ENCODE assay signal across 1 cellular context in the genomic region with DNA sequence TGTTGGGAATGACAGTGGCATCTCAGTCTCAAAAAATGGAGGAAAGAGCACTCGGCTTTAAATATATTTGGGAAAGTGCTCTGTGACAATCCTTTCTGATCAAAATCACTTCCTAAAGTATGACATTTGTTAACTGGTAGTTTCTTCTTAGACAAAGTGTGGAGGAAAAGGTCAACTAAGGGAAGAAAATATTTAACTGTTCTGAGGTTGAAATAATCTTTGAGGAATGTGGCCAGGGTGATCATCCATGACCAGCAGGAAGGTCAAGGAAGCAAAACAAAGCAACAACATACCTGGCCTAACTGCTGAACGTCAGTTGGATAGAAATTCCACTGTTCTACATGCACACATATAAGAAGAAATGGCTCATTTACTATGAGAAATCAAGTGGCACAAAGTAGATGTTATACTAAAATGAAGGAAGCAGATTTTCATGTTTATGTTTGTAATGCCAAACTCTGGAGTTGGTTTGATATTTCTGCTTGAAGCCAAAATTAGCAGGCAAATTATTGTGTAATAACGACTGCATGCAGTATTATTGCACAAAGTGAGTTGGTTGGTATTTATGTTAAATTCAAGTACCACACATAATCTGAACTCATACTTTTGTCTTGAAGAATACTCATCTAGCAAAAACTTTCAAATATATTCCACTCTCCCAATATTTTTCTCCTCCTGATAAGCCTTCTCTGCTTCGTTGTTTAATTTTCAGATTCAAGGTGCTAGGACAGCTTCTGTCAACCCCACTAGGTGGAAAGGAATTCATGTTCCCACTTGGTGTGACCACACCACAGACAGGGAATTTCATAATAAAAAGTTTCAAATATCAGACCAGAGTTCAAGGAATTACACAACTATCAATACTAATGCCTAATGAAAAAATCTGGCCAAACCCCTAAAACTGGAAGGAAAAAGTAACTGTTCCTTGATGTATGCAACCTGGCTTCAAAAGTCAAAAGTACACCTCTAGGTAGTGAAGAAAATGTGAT.
TF ChIP-seq lines count a peak whose summit lies in the region.

No MANE protein-coding gene starts in this region.

TF ChIP-seq in GM23338, 12 proteins besides CTCF, POLR2A, EP300 and RAD21 (continued from another document):
- TF ChIP-seq, protein P1, sequence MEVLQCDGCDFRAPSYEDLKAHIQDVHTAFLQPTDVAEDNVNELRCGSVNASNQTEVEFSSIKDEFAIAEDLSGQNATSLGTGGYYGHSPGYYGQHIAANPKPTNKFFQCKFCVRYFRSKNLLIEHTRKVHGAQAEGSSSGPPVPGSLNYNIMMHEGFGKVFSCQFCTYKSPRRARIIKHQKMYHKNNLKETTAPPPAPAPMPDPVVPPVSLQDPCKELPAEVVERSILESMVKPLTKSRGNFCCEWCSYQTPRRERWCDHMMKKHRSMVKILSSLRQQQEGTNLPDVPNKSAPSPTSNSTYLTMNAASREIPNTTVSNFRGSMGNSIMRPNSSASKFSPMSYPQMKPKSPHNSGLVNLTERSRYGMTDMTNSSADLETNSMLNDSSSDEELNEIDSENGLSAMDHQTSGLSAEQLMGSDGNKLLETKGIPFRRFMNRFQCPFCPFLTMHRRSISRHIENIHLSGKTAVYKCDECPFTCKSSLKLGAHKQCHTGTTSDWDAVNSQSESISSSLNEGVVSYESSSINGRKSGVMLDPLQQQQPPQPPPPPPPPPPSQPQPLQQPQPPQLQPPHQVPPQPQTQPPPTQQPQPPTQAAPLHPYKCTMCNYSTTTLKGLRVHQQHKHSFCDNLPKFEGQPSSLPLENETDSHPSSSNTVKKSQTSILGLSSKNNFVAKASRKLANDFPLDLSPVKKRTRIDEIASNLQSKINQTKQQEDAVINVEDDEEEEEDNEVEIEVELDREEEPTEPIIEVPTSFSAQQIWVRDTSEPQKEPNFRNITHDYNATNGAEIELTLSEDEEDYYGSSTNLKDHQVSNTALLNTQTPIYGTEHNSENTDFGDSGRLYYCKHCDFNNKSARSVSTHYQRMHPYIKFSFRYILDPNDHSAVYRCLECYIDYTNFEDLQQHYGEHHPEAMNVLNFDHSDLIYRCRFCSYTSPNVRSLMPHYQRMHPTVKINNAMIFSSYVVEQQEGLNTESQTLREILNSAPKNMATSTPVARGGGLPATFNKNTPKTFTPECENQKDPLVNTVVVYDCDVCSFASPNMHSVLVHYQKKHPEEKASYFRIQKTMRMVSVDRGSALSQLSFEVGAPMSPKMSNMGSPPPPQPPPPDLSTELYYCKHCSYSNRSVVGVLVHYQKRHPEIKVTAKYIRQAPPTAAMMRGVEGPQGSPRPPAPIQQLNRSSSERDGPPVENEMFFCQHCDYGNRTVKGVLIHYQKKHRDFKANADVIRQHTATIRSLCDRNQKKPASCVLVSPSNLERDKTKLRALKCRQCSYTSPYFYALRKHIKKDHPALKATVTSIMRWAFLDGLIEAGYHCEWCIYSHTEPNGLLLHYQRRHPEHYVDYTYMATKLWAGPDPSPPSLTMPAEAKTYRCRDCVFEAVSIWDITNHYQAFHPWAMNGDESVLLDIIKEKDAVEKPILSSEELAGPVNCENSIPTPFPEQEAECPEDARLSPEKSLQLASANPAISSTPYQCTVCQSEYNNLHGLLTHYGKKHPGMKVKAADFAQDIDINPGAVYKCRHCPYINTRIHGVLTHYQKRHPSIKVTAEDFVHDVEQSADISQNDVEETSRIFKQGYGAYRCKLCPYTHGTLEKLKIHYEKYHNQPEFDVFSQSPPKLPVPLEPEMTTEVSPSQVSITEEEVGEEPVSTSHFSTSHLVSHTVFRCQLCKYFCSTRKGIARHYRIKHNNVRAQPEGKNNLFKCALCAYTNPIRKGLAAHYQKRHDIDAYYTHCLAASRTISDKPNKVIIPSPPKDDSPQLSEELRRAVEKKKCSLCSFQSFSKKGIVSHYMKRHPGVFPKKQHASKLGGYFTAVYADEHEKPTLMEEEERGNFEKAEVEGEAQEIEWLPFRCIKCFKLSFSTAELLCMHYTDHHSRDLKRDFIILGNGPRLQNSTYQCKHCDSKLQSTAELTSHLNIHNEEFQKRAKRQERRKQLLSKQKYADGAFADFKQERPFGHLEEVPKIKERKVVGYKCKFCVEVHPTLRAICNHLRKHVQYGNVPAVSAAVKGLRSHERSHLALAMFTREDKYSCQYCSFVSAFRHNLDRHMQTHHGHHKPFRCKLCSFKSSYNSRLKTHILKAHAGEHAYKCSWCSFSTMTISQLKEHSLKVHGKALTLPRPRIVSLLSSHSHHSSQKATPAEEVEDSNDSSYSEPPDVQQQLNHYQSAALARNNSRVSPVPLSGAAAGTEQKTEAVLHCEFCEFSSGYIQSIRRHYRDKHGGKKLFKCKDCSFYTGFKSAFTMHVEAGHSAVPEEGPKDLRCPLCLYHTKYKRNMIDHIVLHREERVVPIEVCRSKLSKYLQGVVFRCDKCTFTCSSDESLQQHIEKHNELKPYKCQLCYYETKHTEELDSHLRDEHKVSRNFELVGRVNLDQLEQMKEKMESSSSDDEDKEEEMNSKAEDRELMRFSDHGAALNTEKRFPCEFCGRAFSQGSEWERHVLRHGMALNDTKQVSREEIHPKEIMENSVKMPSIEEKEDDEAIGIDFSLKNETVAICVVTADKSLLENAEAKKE (CRISPR knock-in tag; IDR thresholded peaks at IDR 0.05) = no peak
- no peak for TF ChIP-seq EZH2 (IDR thresholded peaks at IDR 0.05; ENCODE audit: low read depth, unreplicated experiment)
- no peak for TF ChIP-seq CREB1 (CRISPR knock-in tag; IDR thresholded peaks at IDR 0.05; ENCODE audit: low read depth)
- TF ChIP-seq STAT1 (IDR thresholded peaks at IDR 0.05; ENCODE audit: unreplicated experiment) = no peak
- TF ChIP-seq ZNF114 (CRISPR knock-in tag; IDR thresholded peaks at IDR 0.05) = no peak
